29 cellular contexts compared by ENCODE assay signal in the genomic region with DNA sequence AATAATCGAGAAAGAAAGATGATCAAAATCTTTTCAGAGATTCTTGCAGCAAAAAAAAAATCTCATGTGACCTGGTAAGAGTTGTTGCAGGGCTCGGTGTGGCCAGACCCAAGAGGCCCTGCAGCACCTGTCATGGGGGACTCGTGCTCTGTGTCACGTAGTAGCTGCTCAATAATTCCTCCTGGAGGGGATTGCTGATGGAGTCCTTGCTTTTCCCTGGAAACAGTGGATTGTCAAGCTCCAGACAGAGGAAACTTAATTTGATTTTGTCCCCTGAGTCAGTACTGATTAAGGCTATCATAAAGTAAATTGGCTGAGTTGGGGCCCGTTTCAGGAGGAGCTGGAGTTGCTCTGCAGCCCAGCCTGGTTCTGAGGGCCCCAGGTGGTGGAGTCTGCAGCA.
"Had no signal": no experiment of that assay in that cellular context is flagged by ENCODE, and none has a peak within 500 bp of the region (broad histone marks: within the 10 kb centered on the region; RNA-seq: fewer than 3 reads in every experiment).

No MANE protein-coding gene starts in this region.

- H3K27me3 ChIP-seq: neural progenitor cell, ovary, right lobe of liver, sigmoid colon, thyroid gland, tibial nerve, upper lobe of left lung, vagina had no signal

- H3K9me3 Mint-ChIP-seq: natural killer cell, nephron had no signal

- H3K36me3 Mint-ChIP-seq: natural killer cell; neural progenitor cell; stimulated activated naive B cell treated with anti-CD40 and anti-IgM and Interleukin-4, amounts not matched to agents 10 μg/mL and 1 μg/mL and 100 μg/mL, for 72 hours had no signal

- DNase-seq: naive thymus-derived CD4-positive, alpha-beta T cell; natural killer cell; occipital lobe; ovary; posterior cingulate gyrus; psoas muscle; right cardiac atrium; right lobe of liver; sigmoid colon; small intestine; stimulated activated CD4-positive, alpha-beta T cell treated with anti-CD3 and anti-CD28 coated beads, Interleukin-15, amount 100 ng/mL, for 24 hours; stimulated activated CD4-positive, alpha-beta T cell treated with anti-CD3 and anti-CD28 coated beads, Interleukin-4, amount 100 ng/mL, for 1 hour; stimulated activated CD4-positive, alpha-beta T cell treated with anti-CD3 and anti-CD28 coated beads, Interleukin-4, amount 100 ng/mL, for 4 hours; stimulated activated CD8-positive, alpha-beta memory T cell treated with anti-CD3 and anti-CD28 coated beads, Interleukin-4, amount 100 ng/mL, for 48 hours; stimulated activated naive B cell treated with anti-CD40 and anti-IgM and Interleukin-4, amounts not matched to agents 10 μg/mL and 1 μg/mL and 100 μg/mL, for 72 hours; stimulated activated naive CD4-positive, alpha-beta T cell treated with Interleukin-2 at 50 U/mL for 16 hours; stomach; thyroid gland; trophoblast cell; upper lobe of left lung had no signal

- H3K9me3 ChIP-seq: neutrophil, ovary, psoas muscle, right lobe of liver, sigmoid colon, stomach, thoracic aorta, thyroid gland, tibial nerve, upper lobe of left lung, vagina had no signal

- H3K36me3 ChIP-seq: neural progenitor cell, neutrophil, ovary, right lobe of liver, sigmoid colon, stomach, thoracic aorta, thyroid gland, tibial nerve, upper lobe of left lung, vagina had no signal

- ATAC-seq: naive thymus-derived CD4-positive, alpha-beta T cell; natural killer cell; psoas muscle; right cardiac atrium; right lobe of liver; stimulated activated naive B cell treated with anti-CD40 and anti-IgM and Interleukin-4, amounts not matched to agents 10 μg/mL and 1 μg/mL and 100 μg/mL, for 72 hours had no signal

- H3K27ac Mint-ChIP-seq: naive thymus-derived CD4-positive, alpha-beta T cell; natural killer cell; nephron; neural progenitor cell; progenitor cell of endocrine pancreas; stimulated activated naive B cell treated with anti-CD40 and anti-IgM and Interleukin-4, amounts not matched to agents 10 μg/mL and 1 μg/mL and 100 μg/mL, for 72 hours; stimulated activated naive CD8-positive, alpha-beta T cell treated with anti-CD3 and anti-CD28 coated beads, Interleukin-15, Interleukin-2, amounts not matched to agents 100 ng/mL and 50 ng/mL, for 24 hours had no signal

- H3K4me1 Mint-ChIP-seq: nephron, neural progenitor cell had no signal

- H3K4me3 Mint-ChIP-seq: naive thymus-derived CD4-positive, alpha-beta T cell; natural killer cell; nephron; neural progenitor cell; stimulated activated naive B cell treated with anti-CD40 and anti-IgM and Interleukin-4, amounts not matched to agents 10 μg/mL and 1 μg/mL and 100 μg/mL, for 72 hours; stimulated activated naive CD8-positive, alpha-beta T cell treated with anti-CD3 and anti-CD28 coated beads, Interleukin-15, Interleukin-2, amounts not matched to agents 100 ng/mL and 50 ng/mL, for 24 hours had no signal

- H3K27me3 Mint-ChIP-seq: stimulated activated naive CD8-positive, alpha-beta T cell treated with anti-CD3 and anti-CD28 coated beads, Interleukin-15, Interleukin-2, amounts not matched to agents 100 ng/mL and 50 ng/mL, for 24 hours had no signal

- H3K4me1 ChIP-seq: parathyroid adenoma, psoas muscle, right lobe of liver, sigmoid colon, stomach had no signal

- H3K4me3 ChIP-seq: neural progenitor cell, ovary, psoas muscle, right lobe of liver, sigmoid colon, stomach, thoracic aorta, thyroid gland, tibial nerve, upper lobe of left lung, vagina had no signal
